ENCODE assay signal across 19 cellular contexts in genomic region chr21:17118638-17119384, GRCh38.
"Had no signal": no experiment of that assay in that cellular context is flagged by ENCODE, and none has a peak within 500 bp of the region (broad histone marks: within the 10 kb centered on the region; RNA-seq: fewer than 3 reads in every experiment).

No MANE protein-coding gene starts in this region.

- H3K4me3 ChIP-seq: ascending aorta, coronary artery, gastroesophageal sphincter, lung, suprapubic skin had no signal

- H3K27ac ChIP-seq: ascending aorta, gastroesophageal sphincter, suprapubic skin had no signal

- FAIRE-seq: small intestine had no signal

- DNase-seq: activated CD4-positive, alpha-beta T cell treated with anti-CD3 and anti-CD28 coated beads, Interleukin-2, amount 10 ng/mL, durations not matched to agents 7 days and 5 days; activated CD8-positive, alpha-beta T cell treated with anti-CD3 and anti-CD28 coated beads, Interleukin-2, amount 10 ng/mL, durations not matched to agents 7 days and 5 days; activated naive CD4-positive, alpha-beta T cell treated with anti-CD3 and anti-CD28 coated beads, Interleukin-2, amount 10 ng/mL, durations not matched to agents 7 days and 5 days; activated naive CD8-positive, alpha-beta T cell treated with anti-CD3 and anti-CD28 coated beads, Interleukin-2, amount 50 U/mL, for 24 hours; activated T-cell treated with anti-CD3 and anti-CD28 coated beads, Interleukin-2, amount 50 U/mL, for 24 hours; immature natural killer cell; kidney glomerular epithelial cell; occipital lobe; small intestine; stimulated activated CD4-positive, alpha-beta T cell treated with anti-CD3 and anti-CD28 coated beads, Interleukin-15, amount 100 ng/mL, for 24 hours; stimulated activated CD4-positive, alpha-beta T cell treated with anti-CD3 and anti-CD28 coated beads, Interleukin-4, amount 100 ng/mL, for 1 hour; stimulated activated naive CD8-positive, alpha-beta T cell treated with anti-CD3 and anti-CD28 coated beads, Interleukin-15, amount 100 ng/mL, for 72 hours; T1000; trophoblast cell had no signal

- ATAC-seq: activated CD8-positive, alpha-beta T cell treated with anti-CD3 and anti-CD28 coated beads, Interleukin-2, amount 10 ng/mL, durations not matched to agents 7 days and 5 days; activated naive CD8-positive, alpha-beta T cell treated with anti-CD3 and anti-CD28 coated beads, Interleukin-2, amount 50 U/mL, for 24 hours; gastroesophageal sphincter; stimulated activated naive CD8-positive, alpha-beta T cell treated with anti-CD3 and anti-CD28 coated beads, Interleukin-15, amount 100 ng/mL, for 72 hours had no signal

- H3K4me1 ChIP-seq: ascending aorta, gastroesophageal sphincter, suprapubic skin had no signal

- H3K36me3 ChIP-seq: ascending aorta, gastroesophageal sphincter, suprapubic skin had no signal

- H3K27me3 ChIP-seq: ascending aorta, gastroesophageal sphincter, suprapubic skin had no signal

- H3K9me3 ChIP-seq: ascending aorta, gastroesophageal sphincter, suprapubic skin had no signal
